ENCODE assay signal across 12 cellular contexts in the genomic region with DNA sequence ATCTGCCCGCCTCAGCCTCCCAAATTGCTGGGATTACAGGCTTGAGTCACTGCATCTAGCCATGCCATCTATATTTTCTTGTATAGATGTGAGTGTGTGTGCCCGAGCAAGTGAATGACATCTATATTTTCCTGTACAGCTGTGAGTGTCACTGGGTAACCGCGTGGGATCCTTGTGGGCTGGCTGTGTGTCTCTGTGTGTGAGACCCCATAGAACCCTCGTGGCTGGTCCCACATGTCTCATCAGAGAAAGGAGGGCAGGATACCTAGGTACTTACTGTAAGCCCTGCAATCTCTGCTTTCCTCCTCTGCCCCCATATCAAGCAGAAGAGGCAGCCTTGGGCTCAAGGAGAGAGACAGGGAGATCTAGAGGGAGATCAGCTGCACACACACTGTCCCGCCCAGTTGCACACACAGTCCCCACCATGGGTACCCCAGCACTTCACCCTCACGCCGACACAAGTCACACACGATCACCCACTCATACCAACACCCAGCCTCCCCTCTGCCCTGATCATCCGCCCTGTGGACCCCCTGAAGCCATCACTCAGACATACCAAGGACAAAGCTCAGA. TPM values are rescaled to one million over a fixed set of nuclear protein-coding genes. Genes with fewer than 3 reads are reported as not detected.
DNase-seq lines count a peak whose midpoint lies in the region; ATAC-seq, FAIRE-seq and TF ChIP-seq lines count a peak whose summit lies in the region.
"Had no signal": no experiment of that assay in that cellular context is flagged by ENCODE, and none has a peak within 500 bp of the region (broad histone marks: within the 10 kb centered on the region; RNA-seq: fewer than 3 reads in every experiment).

No MANE protein-coding gene starts in this region.

- H3K27ac Mint-ChIP-seq in astrocyte (ENCODE audit: unreplicated experiment): no peak overlapping the region

- intact Hi-C loops in spleen (cut with DNase I; ENCODE audit: low total_unique reads): no loop called here

- H3K9me3 Mint-ChIP-seq in astrocyte (ENCODE audit: unreplicated experiment): no peaks in the 10 kb centered on the region
- H3K9me3 Mint-ChIP-seq: H9 had no signal

- H3K4me3 ChIP-seq in astrocyte (ENCODE audit: insufficient read depth, low read depth, low read length) (no peak overlapping the region), spleen (peak overlapping the region; percentile 42 to 76 (median 57))

- TF ChIP-seq POLR2A in spleen (IDR thresholded peaks at IDR 0.05): no peak
- no peak for TF ChIP-seq POLR2A in H54 (IDR thresholded peaks at IDR 0.05; ENCODE audit: low read depth, low read length)

- ATAC-seq in GM18498 (IDR thresholded peaks at IDR 0.05; ENCODE audit: unreplicated experiment) (peak; percentile 10), HG03135 (IDR thresholded peaks at IDR 0.05; ENCODE audit: unreplicated experiment) (no peak)

- H4K20me1 ChIP-seq in astrocyte (ENCODE audit: insufficient read depth, low read length): no peaks in the 10 kb centered on the region

- H3K27me3 Mint-ChIP-seq in astrocyte (ENCODE audit: low read depth, unreplicated experiment): peaks cover 10% of the 10 kb centered on the region

- H3K9me3 ChIP-seq in KOPT-K1 (ENCODE audit: insufficient read depth, low read length, poor library complexity, severe bottlenecking): peaks cover 4% of the 10 kb centered on the region
- no peaks in the 10 kb centered on the region for H3K9me3 ChIP-seq in astrocyte (ENCODE audit: insufficient read depth, low read depth, low read length)
- H3K9me3 ChIP-seq in spleen: no peaks in the 10 kb centered on the region

- H3K4me1 ChIP-seq in astrocyte (ENCODE audit: insufficient read depth, low read length): no peaks in the 10 kb centered on the region
- peaks cover 0 to 61% (median 24%) of the 10 kb centered on the region in 6 donors for H3K4me1 ChIP-seq in spleen

- H3K79me2 ChIP-seq in astrocyte (ENCODE audit: insufficient read depth, low read length): no peaks in the 10 kb centered on the region

- H3K9ac ChIP-seq in astrocyte (ENCODE audit: low read length): no peak overlapping the region
- H3K9ac ChIP-seq: KMS-11 had no signal

- no peak overlapping the region for H2AFZ ChIP-seq in astrocyte (ENCODE audit: low read depth, low read length)

- no peaks in the 10 kb centered on the region for H3K36me3 Mint-ChIP-seq in astrocyte (ENCODE audit: low read depth, unreplicated experiment)

- H3K27me3 ChIP-seq in astrocyte (ENCODE audit: insufficient read depth, low read length): no peaks in the 10 kb centered on the region
- H3K27me3 ChIP-seq in spleen (replicated peaks in 1 of 7): peaks cover 0 to 14% (median 0%) of the 10 kb centered on the region in 7 donors

- no peak overlapping the region for H3K4me3 Mint-ChIP-seq in astrocyte (ENCODE audit: unreplicated experiment)

- 22 to 52% (median 47%) methylated on average over 10 of the region's 10 CpGs for WGBS in spleen, 5 donors

- H3K36me3 ChIP-seq in KOPT-K1 (ENCODE audit: insufficient read depth, low read length) (peaks cover 28% of the 10 kb centered on the region), astrocyte (ENCODE audit: insufficient read depth, low read length) (no peaks in the 10 kb centered on the region), spleen (peaks cover 0 to 41% (median 16%) of the 10 kb centered on the region in 6 donors)

- FAIRE-seq in astrocyte (lab: Jason Lieb, UNC) (no peak), H54 (lab: Jason Lieb, UNC) (no peak)
- FAIRE-seq: endothelial cell of umbilical vein had no signal

- no peaks in the 10 kb centered on the region for H3K4me1 Mint-ChIP-seq in astrocyte (ENCODE audit: low read depth, unreplicated experiment)

- DNase-seq in astrocyte (ENCODE audit: low read depth) (no peak), spleen (no peak), DMS153 treated with DMSO at 0.1 percent for 48 hours (lab: John Stamatoyannopoulos, UW; ENCODE audit: unreplicated experiment) (no peak), glomerular visceral epithelial cell (ENCODE audit: extremely low spot score) (no peak), H54 (ENCODE audit: insufficient read length, low spot score) (no peak)
- DNase-seq: H9, left cardiac atrium had no signal

- H3K27ac ChIP-seq in KOPT-K1 (ENCODE audit: low read depth, low read length, poor library complexity, severe bottlenecking) (peak overlapping the region; percentile 93), astrocyte (ENCODE audit: low read depth, low read length) (no peak overlapping the region), spleen (peak overlapping the region; percentile 83 to 96 (median 90))
- H3K27ac ChIP-seq: KMS-11 had no signal

- no peak for TF ChIP-seq CTCF in astrocyte (IDR thresholded peaks at IDR 0.05; ENCODE audit: insufficient read depth, low read depth, low read length)
- no peak for TF ChIP-seq CTCF in spleen (IDR thresholded peaks at IDR 0.05 in 8 of 11, conservative IDR thresholded peaks at IDR 0.05 in 3 of 11)

- peak overlapping the region; percentile 33 for H3K4me2 ChIP-seq in astrocyte (ENCODE audit: low read length)
- H3K4me2 ChIP-seq: KMS-11 had no signal

RNA-seq across cellular contexts. Expression of a gene that starts 0.7 kb away (rescaled TPM):
- 0.19 TPM in 1 of 2 replicates, not detected in the other for total RNA-seq in astrocyte
- total RNA-seq in spleen: 10 to 100 TPM; 39.3 to 70.9 (median 58.5) TPM
- polyA plus RNA-seq in spleen: 10 to 100 TPM; 36.8 to 67.1 (median 65.1) TPM
- total RNA-seq: endothelial cell of umbilical vein had no signal
- polyA plus RNA-seq: endothelial cell of umbilical vein had no signal

RNA-seq across cellular contexts. Expression of a gene that starts 16.9 kb away (rescaled TPM):
- total RNA-seq in astrocyte (1.2 and 1.6 TPM in 2 replicates), spleen (1 to 10 TPM in 5 of 7 donors, not detected in 2; 1.1 to 2.0 (median 1.3) TPM)
- polyA plus RNA-seq in spleen: 1 to 10 TPM; 1.0 to 1.5 (median 1.1) TPM
- total RNA-seq: endothelial cell of umbilical vein, left cardiac atrium had no signal
- polyA plus RNA-seq: endothelial cell of umbilical vein had no signal

RNA-seq across cellular contexts. Expression of a gene that starts 21.2 kb away (rescaled TPM):
- total RNA-seq in astrocyte (0.75 and 1.7 TPM in 2 replicates), spleen (10 to 100 TPM; 11.4 to 23.8 (median 20.7) TPM)
- polyA plus RNA-seq in spleen: 1 to 10 TPM; 1.7 to 7.2 (median 2.0) TPM
- total RNA-seq: endothelial cell of umbilical vein had no signal
- polyA plus RNA-seq: endothelial cell of umbilical vein had no signal

RNA-seq across cellular contexts. Expression of a gene that starts 21.3 kb away (rescaled TPM):
- 37.5 and 41.8 TPM in 2 replicates for total RNA-seq in astrocyte
- 10 to 100 TPM; 14.9 to 39.6 (median 19.6) TPM for total RNA-seq in spleen
- 10 to 100 TPM in 2 of 3 donors, 1 to 10 TPM in 1; 7.5 to 11.4 (median 10.5) TPM for polyA plus RNA-seq in spleen

RNA-seq across cellular contexts. Expression of a gene that starts 47.4 kb away (rescaled TPM):
- total RNA-seq in astrocyte (0.55 and 0.75 TPM in 2 replicates), spleen (under 1 TPM in 1 of 7 donors, not detected in 6; 0.58 TPM)
- polyA plus RNA-seq in spleen: under 1 TPM; 0.18 to 0.77 (median 0.35) TPM
- total RNA-seq: endothelial cell of umbilical vein had no signal

Comparison
In these comparisons a context has a peak if more than half of its experiments do, and no peak if none do; other contexts are left out.
1. RNA of a gene that starts 0.7 kb away (total RNA-seq): 39.3 to 70.9 TPM in spleen; 0.19 TPM in astrocyte; every median in the first group is over 10 times any median in the second.